Comparison of ENCODE assay signal across 1 cellular context in genomic region chr20:14991023-14991422, GRCh38.
TF ChIP-seq lines count a peak whose summit lies in the region.

No MANE protein-coding gene starts in this region.

TF ChIP-seq in HepG2, 621 proteins besides CTCF, POLR2A, EP300 and RAD21 (continued from another document and continues in another):
- TF ChIP-seq ZNF503 (CRISPR knock-in tag; IDR thresholded peaks at IDR 0.05) (peak; percentile 63; the same call in 1 of the 2 replicates), ATF6 (CRISPR knock-in tag; conservative IDR thresholded peaks at IDR 0.05) (no peak), MLLT10 (CRISPR knock-in tag; IDR thresholded peaks at IDR 0.05) (no peak), NCOA2 (CRISPR knock-in tag; IDR thresholded peaks at IDR 0.05) (peak; percentile 96), MNT (IDR thresholded peaks at IDR 0.05) (no peak), ZNF580 (CRISPR knock-in tag; IDR thresholded peaks at IDR 0.05; ENCODE audit: borderline replicate concordance, low read depth) (no peak), LCORL (IDR thresholded peaks at IDR 0.05) (no peak), LCORL (CRISPR knock-in tag; IDR thresholded peaks at IDR 0.05) (0 out of 2 replicates have a peak, but pooled peaks have one; percentile 55), MYNN (CRISPR knock-in tag; IDR thresholded peaks at IDR 0.05; ENCODE audit: low read depth) (no peak), SMARCC2 (IDR thresholded peaks at IDR 0.05) (no peak), JUNB (CRISPR knock-in tag; IDR thresholded peaks at IDR 0.05; ENCODE audit: borderline replicate concordance) (no peak), NR2F2 (IDR thresholded peaks at IDR 0.05; ENCODE audit: borderline replicate concordance, low read depth) (peak; percentile 54; the same call in 1 of the 2 replicates), ONECUT2 (CRISPR knock-in tag; IDR thresholded peaks at IDR 0.05) (no peak), ZNF772 (CRISPR knock-in tag; IDR thresholded peaks at IDR 0.05) (no peak), GRHL1 (CRISPR knock-in tag; conservative IDR thresholded peaks at IDR 0.05) (no peak), ZNF354B (CRISPR knock-in tag; IDR thresholded peaks at IDR 0.05) (no peak), ZNF740 (CRISPR knock-in tag; IDR thresholded peaks at IDR 0.05) (no peak), SUZ12 (IDR thresholded peaks at IDR 0.05; ENCODE audit: low read depth, low read length) (no peak), ZNF296 (CRISPR knock-in tag; conservative IDR thresholded peaks at IDR 0.05) (no peak), GATAD2A (CRISPR knock-in tag; IDR thresholded peaks at IDR 0.05) (peak; percentile 99), ZNF816 (CRISPR knock-in tag; IDR thresholded peaks at IDR 0.05; ENCODE audit: borderline replicate concordance) (peak; percentile 62; the same call in 1 of the 2 replicates), ZNF773 (CRISPR knock-in tag; IDR thresholded peaks at IDR 0.05; ENCODE audit: borderline replicate concordance) (no peak), ZBTB7A (CRISPR knock-in tag; IDR thresholded peaks at IDR 0.05) (no peak), SALL1 (CRISPR knock-in tag; IDR thresholded peaks at IDR 0.05) (peak; percentile 81), SMYD3 (CRISPR knock-in tag; IDR thresholded peaks at IDR 0.05) (no peak), BATF2 (CRISPR knock-in tag; IDR thresholded peaks at IDR 0.05) (no peak), NCOR1 (IDR thresholded peaks at IDR 0.05; ENCODE audit: borderline replicate concordance, low read length) (peak; percentile 78; the same call in 1 of the 2 replicates), ZNF263 (CRISPR knock-in tag; IDR thresholded peaks at IDR 0.05) (no peak), ZNF24 (IDR thresholded peaks at IDR 0.05) (no peak), ZNF431 (CRISPR knock-in tag; IDR thresholded peaks at IDR 0.05; ENCODE audit: borderline replicate concordance, low read depth) (no peak), ZNF274 (CRISPR knock-in tag; IDR thresholded peaks at IDR 0.05) (no peak), SAP130 (CRISPR knock-in tag; IDR thresholded peaks at IDR 0.05; ENCODE audit: low read depth) (peak; percentile 55; the same call in 1 of the 2 replicates), MIER3 (CRISPR knock-in tag; IDR thresholded peaks at IDR 0.05; ENCODE audit: borderline replicate concordance) (peak; percentile 88; the same call in 1 of the 2 replicates), ATF7 (IDR thresholded peaks at IDR 0.05) (peak; percentile 56), ATF7 (CRISPR knock-in tag; IDR thresholded peaks at IDR 0.05) (peak; percentile 84; the same call in 1 of the 2 replicates), THRA (CRISPR knock-in tag; IDR thresholded peaks at IDR 0.05; ENCODE audit: borderline replicate concordance) (peak; percentile 48; the same call in 1 of the 2 replicates), ZNF850 (CRISPR knock-in tag; conservative IDR thresholded peaks at IDR 0.05) (no peak), ZNF383 (CRISPR knock-in tag; IDR thresholded peaks at IDR 0.05; ENCODE audit: borderline replicate concordance) (no peak), ZNF670 (CRISPR knock-in tag; IDR thresholded peaks at IDR 0.05; ENCODE audit: borderline replicate concordance) (peak; percentile 60; the same call in 1 of the 2 replicates), KLF6 (CRISPR knock-in tag; IDR thresholded peaks at IDR 0.05) (peak; percentile 86), CREM (IDR thresholded peaks at IDR 0.05) (peak; percentile 82), CREM (CRISPR knock-in tag; IDR thresholded peaks at IDR 0.05) (no peak), TBP (CRISPR knock-in tag; IDR thresholded peaks at IDR 0.05) (no peak), ZNF121 (CRISPR knock-in tag; IDR thresholded peaks at IDR 0.05) (no peak), RFX5 (IDR thresholded peaks at IDR 0.05; ENCODE audit: low read depth, low read length) (no peak), ASH2L (IDR thresholded peaks at IDR 0.05; ENCODE audit: insufficient read length, low read depth, low read length) (no peak), ZNF749 (CRISPR knock-in tag; IDR thresholded peaks at IDR 0.05; ENCODE audit: borderline replicate concordance) (no peak), ETV6 (CRISPR knock-in tag; conservative IDR thresholded peaks at IDR 0.05) (no peak), PAXIP1 (CRISPR knock-in tag; conservative IDR thresholded peaks at IDR 0.05) (peak; percentile 72), BRD4 (CRISPR knock-in tag; IDR thresholded peaks at IDR 0.05) (0 out of 2 replicates have a peak, but pooled peaks have one; percentile 19), TCF12 (IDR thresholded peaks at IDR 0.05) (no peak), TCF12 (CRISPR knock-in tag; IDR thresholded peaks at IDR 0.05) (no peak), ZNF576 (CRISPR knock-in tag; IDR thresholded peaks at IDR 0.05) (no peak), GPN1 (CRISPR knock-in tag; IDR thresholded peaks at IDR 0.05; ENCODE audit: borderline replicate concordance) (no peak), DNMT1 (CRISPR knock-in tag; IDR thresholded peaks at IDR 0.05) (no peak), ZMYM4 (CRISPR knock-in tag; IDR thresholded peaks at IDR 0.05) (peak; percentile 89), U2AF2 (IDR thresholded peaks at IDR 0.05; ENCODE audit: low read depth, low read length) (no peak), MEIS1 (CRISPR knock-in tag; IDR thresholded peaks at IDR 0.05; ENCODE audit: borderline replicate concordance) (no peak), THAP11 (CRISPR knock-in tag; IDR thresholded peaks at IDR 0.05) (peak; percentile 70), ZNF629 (CRISPR knock-in tag; conservative IDR thresholded peaks at IDR 0.05) (0 out of 2 replicates have a peak, but pooled peaks have one; percentile 12), HNRNPLL (IDR thresholded peaks at IDR 0.05; ENCODE audit: low read depth, low read length, poor library complexity, severe bottlenecking) (no peak), PLRG1 (conservative IDR thresholded peaks at IDR 0.05) (no peak)
